Comparison of ENCODE assay signal across 8 cellular contexts in the genomic region with DNA sequence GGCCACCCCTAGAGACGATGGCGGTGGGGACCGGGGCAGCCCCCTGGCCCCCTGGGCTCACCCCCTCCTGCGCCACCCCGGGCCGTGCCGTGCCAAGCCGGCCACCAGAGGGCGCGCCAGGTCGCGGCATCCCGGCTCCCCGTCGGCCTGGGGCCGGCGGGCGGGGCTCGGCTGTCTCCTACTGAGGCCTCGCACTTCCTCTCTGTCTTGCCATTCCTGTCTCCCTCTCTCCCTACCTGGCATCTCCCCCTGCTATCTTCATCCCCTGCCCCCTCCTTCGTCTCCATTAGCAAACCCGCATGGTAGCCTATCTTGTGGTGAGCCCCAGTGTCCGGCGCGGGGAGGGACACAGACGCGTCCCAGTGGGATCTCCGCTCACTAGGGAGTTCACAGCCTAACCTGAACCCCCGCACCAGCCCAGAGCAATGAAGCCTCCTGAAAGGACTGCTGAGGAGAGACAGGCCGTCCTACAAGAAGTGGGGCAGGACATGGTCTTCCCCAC. TPM values are rescaled to one million over a fixed set of nuclear protein-coding genes. Genes with fewer than 3 reads are reported as not detected.
DNase-seq lines count a peak whose midpoint lies in the region; ATAC-seq, FAIRE-seq and TF ChIP-seq lines count a peak whose summit lies in the region.

No MANE protein-coding gene starts in this region.

- H3K27ac ChIP-seq in endothelial cell of umbilical vein (ENCODE audit: insufficient read depth, low read depth, low read length), result no peak overlapping the region

- CTCF ChIA-PET in endothelial cell of umbilical vein (lab: Charles Lee), result interaction anchor here (1.0 to 5.8 kb wide), 10 partner anchors 10 to 194 kb away, joined by 3 to 73 read pairs (median 6); a partner anchor contains a TSS

- intact Hi-C loops in endothelial cell of umbilical vein (cut with micrococcal nuclease), result loop anchor here (1.0 to 5.0 kb wide), 6 partner anchors 63 to 192 kb away; a partner anchor contains a TSS

- H3K27me3 ChIP-seq in endothelial cell of umbilical vein (ENCODE audit: control insufficient read depth in 2 of 2, insufficient read depth in 2 of 2, low read length in 2 of 2) (no peaks in the 10 kb centered on the region), mononuclear cell (ENCODE audit: insufficient read depth, low read length) (no peaks in the 10 kb centered on the region)

- POLR2A ChIA-PET in endothelial cell of umbilical vein (lab: Charles Lee), result no interaction called here

- no peak overlapping the region for H3K9ac ChIP-seq in endothelial cell of umbilical vein (replicated peaks; ENCODE audit: extremely low read depth, insufficient read depth, low read length)

- dilution Hi-C loops in endothelial cell of umbilical vein (cut with MboI; ENCODE audit: extremely low pct_ligation_motif_present, low sequenced_read_pairs), result no loop called here

- H3K4me3 ChIP-seq in endothelial cell of umbilical vein (replicated peaks in 1 of 3; ENCODE audit: insufficient read depth in 1 of 3, low read depth in 1 of 3, low read length in 3 of 3) (peak overlapping the region in 1 of 3 experiments; percentile 35), mononuclear cell (ENCODE audit: low read length) (peak overlapping the region; percentile 7)

- no peaks in the 10 kb centered on the region for H3K79me2 ChIP-seq in endothelial cell of umbilical vein (ENCODE audit: control insufficient read depth, insufficient read depth, low read length)

- BruUV-seq in endothelial cell of umbilical vein (replicated peaks; lab: Mats Ljungman, UMichigan), result no TSS peak

- H3K9me1 ChIP-seq in endothelial cell of umbilical vein (replicated peaks; ENCODE audit: control insufficient read depth, extremely low read depth, insufficient read depth, low read length), result no peaks in the 10 kb centered on the region

- H3K4me2 ChIP-seq in endothelial cell of umbilical vein (ENCODE audit: insufficient read depth, low read length), result peak overlapping the region; percentile 56

- no peaks in the 10 kb centered on the region for H3K9me3 ChIP-seq in endothelial cell of umbilical vein (replicated peaks; ENCODE audit: control insufficient read depth, insufficient read depth, low read length)
- H3K9me3 ChIP-seq in mononuclear cell (ENCODE audit: low read depth, low read length), result no peaks in the 10 kb centered on the region

- ATAC-seq in GM19043 (IDR thresholded peaks at IDR 0.05; ENCODE audit: low read depth, unreplicated experiment) (peak; percentile 95), HG03342 (IDR thresholded peaks at IDR 0.05; ENCODE audit: unreplicated experiment) (peak; percentile 97)

- H3K4me1 ChIP-seq in endothelial cell of umbilical vein (ENCODE audit: control insufficient read depth, extremely low read depth, insufficient read depth, low read length), result peaks cover 12% of the 10 kb centered on the region
- H3K4me1 ChIP-seq in mononuclear cell (ENCODE audit: insufficient read depth, low read length), result peaks cover 9% of the 10 kb centered on the region

- FAIRE-seq in endothelial cell of umbilical vein (lab: Jason Lieb, UNC), result peak; percentile 60

- H2AFZ ChIP-seq in endothelial cell of umbilical vein (ENCODE audit: low read depth, low read length), result peak overlapping the region; percentile 95

- H4K20me1 ChIP-seq in endothelial cell of umbilical vein (replicated peaks; ENCODE audit: control insufficient read depth, extremely low read depth, insufficient read depth, low read length), result no peaks in the 10 kb centered on the region

- peak; percentile 95 for DNase-seq in AG20443 (ENCODE audit: low spot score)
- peak; percentile 53 to 77 for DNase-seq in NOMO-1 (lab: John Stamatoyannopoulos, UW; ENCODE audit: unreplicated experiment in 2 of 2)
- DNase-seq in activated CD8-positive, alpha-beta memory T cell treated with anti-CD3 and anti-CD28 coated beads, Interleukin-2, amount 50 U/mL, for 24 hours (ENCODE audit: extremely low read depth), result peak; percentile 31
- peak; percentile 42 for DNase-seq in endothelial cell of umbilical vein (ENCODE audit: low read depth, low spot score)
- peak; percentile 34 to 51 for DNase-seq in stimulated activated CD8-positive, alpha-beta memory T cell treated with anti-CD3 and anti-CD28 coated beads, Interleukin-2, amount 100 ng/mL, for 1 hour (ENCODE audit: low read depth in 2 of 2)

- no peak for TF ChIP-seq POLR2A in endothelial cell of umbilical vein (IDR thresholded peaks at IDR 0.05; ENCODE audit: low read depth, low read length)

- peak; percentile 85 to 93 for TF ChIP-seq CTCF in endothelial cell of umbilical vein (IDR thresholded peaks at IDR 0.05; ENCODE audit: extremely low read depth in 1 of 2, insufficient read depth in 1 of 2, low read depth in 1 of 2, low read length in 2 of 2)

- no peaks in the 10 kb centered on the region for H3K36me3 ChIP-seq in endothelial cell of umbilical vein (ENCODE audit: control insufficient read depth in 2 of 2, extremely low read depth in 1 of 2, insufficient read depth in 2 of 2, low read length in 2 of 2)

TF ChIP-seq in endothelial cell of umbilical vein, 7 proteins besides CTCF, POLR2A, EP300 and RAD21:
- no peak for TF ChIP-seq FOS (IDR thresholded peaks at IDR 0.05; ENCODE audit: borderline replicate concordance, insufficient read depth, low read length)
- no peak for TF ChIP-seq EZH2 (IDR thresholded peaks at IDR 0.05; ENCODE audit: borderline replicate concordance, low read depth, low read length, severe bottlenecking)
- no peak for TF ChIP-seq JUN (IDR thresholded peaks at IDR 0.05; ENCODE audit: borderline replicate concordance, insufficient read depth, insufficient read length, low read depth)
- peak; percentile 29 for TF ChIP-seq POLR2AphosphoS5 (IDR thresholded peaks at IDR 0.05; ENCODE audit: insufficient read depth, low read depth, low read length)
- no peak for TF ChIP-seq GATA2 (IDR thresholded peaks at IDR 0.05; ENCODE audit: insufficient read depth, insufficient read length, low read depth, low read length)
- TF ChIP-seq, protein P1, sequence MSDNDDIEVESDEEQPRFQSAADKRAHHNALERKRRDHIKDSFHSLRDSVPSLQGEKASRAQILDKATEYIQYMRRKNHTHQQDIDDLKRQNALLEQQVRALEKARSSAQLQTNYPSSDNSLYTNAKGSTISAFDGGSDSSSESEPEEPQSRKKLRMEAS (IDR thresholded peaks at IDR 0.05; ENCODE audit: insufficient read depth, insufficient read length), result no peak
- TF ChIP-seq MYC (IDR thresholded peaks at IDR 0.05; ENCODE audit: low read depth, low read length), result no peak

RNA-seq across cellular contexts. Expression of a gene that starts 29.8 kb away (rescaled TPM):
- total RNA-seq in endothelial cell of umbilical vein, result not detected in 2 replicates
- polyA plus RNA-seq in endothelial cell of umbilical vein, result not detected in 2 replicates
- polyA plus RNA-seq in endothelial cell of umbilical vein (2011; cell fraction: cytosol; rRNA removed), result not detected in 2 replicates
- polyA plus RNA-seq in endothelial cell of umbilical vein (2011; cell fraction: nucleus; rRNA removed), result not detected in 2 replicates
- 0.51 and 0.70 TPM in 2 replicates for polyA plus RNA-seq in endothelial cell of umbilical vein (2012)
- not detected in 2 replicates for polyA minus RNA-seq in endothelial cell of umbilical vein
- polyA minus RNA-seq in endothelial cell of umbilical vein (2011; cell fraction: cytosol; rRNA and poly(A)+ RNA removed), result not detected
- not detected in 2 replicates for polyA minus RNA-seq in endothelial cell of umbilical vein (2011; cell fraction: nucleus; rRNA and poly(A)+ RNA removed)
- not detected for total RNA-seq in mononuclear cell

Comparison
In these comparisons a context has a peak if more than half of its experiments do, and no peak if none do; other contexts are left out.
1. DNase-seq: peak in every context shown above with its lines; median percentile 95 in AG20443; 65 in NOMO-1; 42 in stimulated activated CD8-positive, alpha-beta memory T cell treated with anti-CD3 and anti-CD28 coated beads, Interleukin-2, amount 100 ng/mL, for 1 hour; 42 in endothelial cell of umbilical vein; 31 in activated CD8-positive, alpha-beta memory T cell treated with anti-CD3 and anti-CD28 coated beads, Interleukin-2, amount 50 U/mL, for 24 hours.